20 cellular contexts compared by ENCODE assay signal in genomic region chr17:29746669-29747068, GRCh38.
DNase-seq lines count a peak whose midpoint lies in the region; ATAC-seq and TF ChIP-seq lines count a peak whose summit lies in the region.
"Had no signal": no experiment of that assay in that cellular context is flagged by ENCODE, and none has a peak within 500 bp of the region (broad histone marks: within the 10 kb centered on the region; RNA-seq: fewer than 3 reads in every experiment).

No MANE protein-coding gene starts in this region.

- H3K27me3 ChIP-seq in heart right ventricle = no peaks in the 10 kb centered on the region
- no peaks in the 10 kb centered on the region for H3K27me3 ChIP-seq in psoas muscle (ENCODE audit: insufficient read depth in 3 of 3, low read length in 2 of 3)

- peaks cover 0 to 25% (median 0%) of the 10 kb centered on the region in 9 donors for H3K36me3 ChIP-seq in heart right ventricle
- no peaks in the 10 kb centered on the region for H3K36me3 ChIP-seq in SK-N-MC (ENCODE audit: insufficient read depth, low read length)
- peaks cover 0 to 9% of the 10 kb centered on the region in 2 donors for H3K36me3 ChIP-seq in psoas muscle (ENCODE audit: insufficient read depth in 1 of 2, low read depth in 1 of 2)

- H3K9me3 ChIP-seq in heart right ventricle = no peaks in the 10 kb centered on the region
- H3K9me3 ChIP-seq in SK-N-MC (ENCODE audit: low read depth, low read length) = no peaks in the 10 kb centered on the region
- H3K9me3 ChIP-seq in psoas muscle = no peaks in the 10 kb centered on the region
- H3K9me3 ChIP-seq: Caco-2 had no signal

- WGBS in heart right ventricle, 2 donors = 51 to 70% methylated on average over 4 of the region's 4 CpGs
- WGBS in psoas muscle, 3 donors = 70 to 83% (median 83%) methylated on average over 4 of the region's 4 CpGs

- intact Hi-C loops in heart right ventricle (cut with DNase I) (loop anchor here in 3 of 10 donors (5.0 to 10.0 kb wide), 3 partner anchors 62 to 104 kb away; no protein-coding TSS in a partner anchor), Right ventricle myocardium inferior (cut with DNase I) (no loop called here), psoas muscle (cut with DNase I) (no loop called here)

- H3K4me1 ChIP-seq in heart right ventricle (peaks cover 3 to 74% (median 50%) of the 10 kb centered on the region in 9 donors), psoas muscle (peaks cover 61% of the 10 kb centered on the region)

- TF ChIP-seq CTCF in heart right ventricle (IDR thresholded peaks at IDR 0.05) (no peak), psoas muscle (IDR thresholded peaks at IDR 0.05) (no peak)

- ATAC-seq in heart right ventricle (no peak), Right ventricle myocardium inferior (no peak), psoas muscle (no peak), HG02840 (IDR thresholded peaks at IDR 0.05; ENCODE audit: low FRiP score, unreplicated experiment) (no peak)
- ATAC-seq: GM23338 had no signal

- DNase-seq in DMS 273 (lab: John Stamatoyannopoulos, UW; ENCODE audit: unreplicated experiment) = peak; percentile 11
- no peak for DNase-seq in DMS 273 treated with DMSO at 0.1 percent for 48 hours (lab: John Stamatoyannopoulos, UW)
- no peak for DNase-seq in heart right ventricle
- DNase-seq in Right ventricle myocardium inferior (ENCODE audit: missing footprints) = no peak
- DNase-seq in SK-N-MC (ENCODE audit: low read depth, low spot score) = no peak
- no peak for DNase-seq in psoas muscle
- DNase-seq in NCI-H526 (lab: John Stamatoyannopoulos, UW) = no peak
- DNase-seq: AML-193, Caco-2, GF-D8, HCEC 1CT, KBM-7, NCI-H1105 treated with DMSO at 0.1 percent for 48 hours, NCI-H1694, NCI-H2081 treated with DMSO at 0.1 percent for 48 hours, NCI-H510A, NCI-H82, SIG-M5 had no signal

- H3K27ac ChIP-seq in heart right ventricle (peak overlapping the region in 8 of 10 donors; percentile 43 to 84 (median 64)), SK-N-MC (0 out of 2 replicates have a peak overlapping the region, but pooled peaks have one; percentile 19), psoas muscle (peak overlapping the region; percentile 59)

- H3K4me3 ChIP-seq in heart right ventricle (no peak overlapping the region), SK-N-MC (no peak overlapping the region), psoas muscle (no peak overlapping the region)
- H3K4me3 ChIP-seq: GM23338 had no signal

- H3K9ac ChIP-seq in SK-N-MC (ENCODE audit: insufficient read length) = no peak overlapping the region
